In genomic region chr1:244953865-244954264, GRCh38 we compare ENCODE assay signal across 1 cellular context.
TF ChIP-seq lines count a peak whose summit lies in the region.

No MANE protein-coding gene starts in this region.

TF ChIP-seq in A549, 52 proteins besides CTCF, POLR2A, EP300 and RAD21 (continued from another document):
- TF ChIP-seq KDM1A (IDR thresholded peaks at IDR 0.05; ENCODE audit: low read depth) (no peak), MAFK (IDR thresholded peaks at IDR 0.05; ENCODE audit: partially characterized antibody) (no peak), HOXA7 (CRISPR knock-in tag; IDR thresholded peaks at IDR 0.05) (no peak), GATA3 (IDR thresholded peaks at IDR 0.05; ENCODE audit: borderline replicate concordance) (no peak), JUNB (IDR thresholded peaks at IDR 0.05) (no peak)
